ENCODE assay signal across 34 cellular contexts in genomic region chr4:97412331-97412730, GRCh38.
"Had no signal": no experiment of that assay in that cellular context is flagged by ENCODE, and none has a peak within 500 bp of the region (broad histone marks: within the 10 kb centered on the region; RNA-seq: fewer than 3 reads in every experiment).

No MANE protein-coding gene starts in this region.

- H3K36me3 ChIP-seq: MG63 had no signal

- H3K9me3 ChIP-seq: MG63 had no signal

- H3K27me3 ChIP-seq: MG63 had no signal

- H3K4me3 ChIP-seq: MG63 had no signal

- DNase-seq: Karpas-422, Kasumi-1, MG63, MM.1S, MV-4-11, NCI-H1048, NCI-H1092, NCI-H1092 treated with DMSO at 0.1 percent for 48 hours, NCI-H1105, NCI-H1105 treated with DMSO at 0.1 percent for 48 hours, NCI-H1417, NCI-H1417 treated with DMSO at 0.1 percent for 48 hours, NCI-H1436, NCI-H1436 treated with DMSO at 0.1 percent for 48 hours, NCI-H146, NCI-H1694, NCI-H1694 treated with DMSO at 0.1 percent for 48 hours, NCI-H187, NCI-H187 treated with DMSO at 0.1 percent for 48 hours, NCI-H1930, NCI-H2029, NCI-H2029 treated with DMSO at 0.1 percent for 48 hours, NCI-H2081, NCI-H2081 treated with DMSO at 0.1 percent for 48 hours, NCI-H2107, NCI-H2171, NCI-H2171 treated with DMSO at 0.1 percent for 48 hours, NCI-H2227 treated with DMSO at 0.1 percent for 48 hours, NCI-H226, NCI-H345, NCI-H446, NCI-H446 treated with DMSO at 0.1 percent for 48 hours, NCI-H510A, NCI-H510A treated with DMSO at 0.1 percent for 48 hours had no signal
